Comparison of ENCODE assay signal across 12 cellular contexts in genomic region chr6:158796353-158796752, GRCh38. TPM values are rescaled to one million over a fixed set of nuclear protein-coding genes. Genes with fewer than 3 reads are reported as not detected.
DNase-seq lines count a peak whose midpoint lies in the region; ATAC-seq and TF ChIP-seq lines count a peak whose summit lies in the region.
"Had no signal": no experiment of that assay in that cellular context is flagged by ENCODE, and none has a peak within 500 bp of the region (broad histone marks: within the 10 kb centered on the region; RNA-seq: fewer than 3 reads in every experiment).

No MANE protein-coding gene starts in this region.

- no peak for TF ChIP-seq POLR2A in Peyer's patch (IDR thresholded peaks at IDR 0.05)

- H3K9me3 ChIP-seq in Peyer's patch: no peaks in the 10 kb centered on the region
- H3K9me3 ChIP-seq: A549 had no signal

- no peak for DNase-seq in activated CD8-positive, alpha-beta memory T cell treated with anti-CD3 and anti-CD28 coated beads, Interleukin-2, amount 10 ng/mL, durations not matched to agents 7 days and 5 days
- no peak for DNase-seq in activated CD8-positive, alpha-beta memory T cell treated with anti-CD3 and anti-CD28 coated beads, Interleukin-2, amount 50 U/mL, for 4 hours
- DNase-seq in Peyer's patch (no peak), CD1c-positive myeloid dendritic cell (ENCODE audit: extremely low spot score) (no peak)
- DNase-seq in central memory CD8-positive, alpha-beta T cell (ENCODE audit: low spot score in 2 of 2): no peak
- DNase-seq in stimulated activated CD8-positive, alpha-beta memory T cell treated with anti-CD3 and anti-CD28 coated beads, Interleukin-4, amount 100 ng/mL, for 48 hours: peak; percentile 21
- DNase-seq in activated effector memory CD4-positive, alpha-beta T cell treated with Interleukin-2 at 50 U/mL for 16 hours: no peak
- DNase-seq: NCI-H2029, NCI-H526 treated with DMSO at 0.1 percent for 48 hours had no signal

- no peaks in the 10 kb centered on the region for H3K27me3 Mint-ChIP-seq in activated CD8-positive, alpha-beta memory T cell treated with anti-CD3 and anti-CD28 coated beads, Interleukin-2, amount 10 ng/mL, durations not matched to agents 7 days and 5 days
- no peaks in the 10 kb centered on the region for H3K27me3 Mint-ChIP-seq in central memory CD8-positive, alpha-beta T cell
- H3K27me3 Mint-ChIP-seq: dendritic cell treated with granulocyte-macrophage colony-stimulating factor and Interleukin-4, amounts not matched to agents 40 ng/mL and 50 ng/mL, for 4 days had no signal

- H3K4me3 Mint-ChIP-seq in activated CD8-positive, alpha-beta memory T cell treated with anti-CD3 and anti-CD28 coated beads, Interleukin-2, amount 10 ng/mL, durations not matched to agents 7 days and 5 days: no peak overlapping the region
- H3K4me3 Mint-ChIP-seq in central memory CD8-positive, alpha-beta T cell: peak overlapping the region; percentile 60
- H3K4me3 Mint-ChIP-seq: dendritic cell treated with granulocyte-macrophage colony-stimulating factor and Interleukin-4, amounts not matched to agents 40 ng/mL and 50 ng/mL, for 4 days had no signal

- H3K4me3 ChIP-seq in Peyer's patch: no peak overlapping the region
- H3K4me3 ChIP-seq: A549 had no signal

- H3K27me3 ChIP-seq in Peyer's patch: no peaks in the 10 kb centered on the region

- H3K36me3 Mint-ChIP-seq in activated CD8-positive, alpha-beta memory T cell treated with anti-CD3 and anti-CD28 coated beads, Interleukin-2, amount 10 ng/mL, durations not matched to agents 7 days and 5 days: peaks cover 26% of the 10 kb centered on the region
- peaks cover 52% of the 10 kb centered on the region for H3K36me3 Mint-ChIP-seq in central memory CD8-positive, alpha-beta T cell (ENCODE audit: insufficient read depth)

- H3K4me1 ChIP-seq in Peyer's patch: peaks cover 11 to 86% (median 31%) of the 10 kb centered on the region in 4 donors

- no peaks in the 10 kb centered on the region for H3K9me3 Mint-ChIP-seq in activated CD8-positive, alpha-beta memory T cell treated with anti-CD3 and anti-CD28 coated beads, Interleukin-2, amount 10 ng/mL, durations not matched to agents 7 days and 5 days (ENCODE audit: low read depth)
- no peaks in the 10 kb centered on the region for H3K9me3 Mint-ChIP-seq in central memory CD8-positive, alpha-beta T cell
- H3K9me3 Mint-ChIP-seq: dendritic cell treated with granulocyte-macrophage colony-stimulating factor and Interleukin-4, amounts not matched to agents 40 ng/mL and 50 ng/mL, for 4 days had no signal

- CTCF ChIA-PET in activated CD8-positive, alpha-beta memory T cell treated with anti-CD3 and anti-CD28 coated beads, Interleukin-2, amount 10 ng/mL, durations not matched to agents 7 days and 5 days (lab: Charles Lee): interaction anchor here (1.2 kb wide), 1 partner anchor 73 kb away, joined by 4 read pairs; no protein-coding TSS in a partner anchor

- peak overlapping the region in 3 of 4 donors; percentile 6 to 84 (median 33) for H3K27ac ChIP-seq in Peyer's patch
- H3K27ac ChIP-seq: A549 had no signal

- no peaks in the 10 kb centered on the region for H3K36me3 ChIP-seq in Peyer's patch

- H3K4me1 Mint-ChIP-seq in activated CD8-positive, alpha-beta memory T cell treated with anti-CD3 and anti-CD28 coated beads, Interleukin-2, amount 10 ng/mL, durations not matched to agents 7 days and 5 days: peaks cover 81% of the 10 kb centered on the region
- peaks cover 73% of the 10 kb centered on the region for H3K4me1 Mint-ChIP-seq in central memory CD8-positive, alpha-beta T cell

- no peak for ATAC-seq in activated CD8-positive, alpha-beta memory T cell treated with anti-CD3 and anti-CD28 coated beads, Interleukin-2, amount 10 ng/mL, durations not matched to agents 7 days and 5 days
- no peak for ATAC-seq in central memory CD8-positive, alpha-beta T cell (replicated peaks; ENCODE audit: extremely low read depth, poor library complexity, severe bottlenecking)
- no peak for ATAC-seq in GM18907 (IDR thresholded peaks at IDR 0.05; ENCODE audit: unreplicated experiment)
- ATAC-seq: A549 had no signal

- TF ChIP-seq CTCF in Peyer's patch (IDR thresholded peaks at IDR 0.05): no peak

- peak overlapping the region; percentile 30 for H3K27ac Mint-ChIP-seq in activated CD8-positive, alpha-beta memory T cell treated with anti-CD3 and anti-CD28 coated beads, Interleukin-2, amount 10 ng/mL, durations not matched to agents 7 days and 5 days
- H3K27ac Mint-ChIP-seq in central memory CD8-positive, alpha-beta T cell (ENCODE audit: low read depth): peak overlapping the region; percentile 85
- H3K27ac Mint-ChIP-seq: dendritic cell treated with granulocyte-macrophage colony-stimulating factor and Interleukin-4, amounts not matched to agents 40 ng/mL and 50 ng/mL, for 4 days had no signal

RNA-seq across cellular contexts. Expression of gene EZR, which starts 22.8 kb away (rescaled TPM):
- total RNA-seq in activated CD8-positive, alpha-beta memory T cell treated with anti-CD3 and anti-CD28 coated beads, Interleukin-2, amount 10 ng/mL, durations not matched to agents 7 days and 5 days: 100 to 1,000 TPM; 187 to 214 TPM
- total RNA-seq in Peyer's patch: 100 to 1,000 TPM; 201 to 515 (median 470) TPM
